ENCODE assay signal across 9 cellular contexts in the genomic region with DNA sequence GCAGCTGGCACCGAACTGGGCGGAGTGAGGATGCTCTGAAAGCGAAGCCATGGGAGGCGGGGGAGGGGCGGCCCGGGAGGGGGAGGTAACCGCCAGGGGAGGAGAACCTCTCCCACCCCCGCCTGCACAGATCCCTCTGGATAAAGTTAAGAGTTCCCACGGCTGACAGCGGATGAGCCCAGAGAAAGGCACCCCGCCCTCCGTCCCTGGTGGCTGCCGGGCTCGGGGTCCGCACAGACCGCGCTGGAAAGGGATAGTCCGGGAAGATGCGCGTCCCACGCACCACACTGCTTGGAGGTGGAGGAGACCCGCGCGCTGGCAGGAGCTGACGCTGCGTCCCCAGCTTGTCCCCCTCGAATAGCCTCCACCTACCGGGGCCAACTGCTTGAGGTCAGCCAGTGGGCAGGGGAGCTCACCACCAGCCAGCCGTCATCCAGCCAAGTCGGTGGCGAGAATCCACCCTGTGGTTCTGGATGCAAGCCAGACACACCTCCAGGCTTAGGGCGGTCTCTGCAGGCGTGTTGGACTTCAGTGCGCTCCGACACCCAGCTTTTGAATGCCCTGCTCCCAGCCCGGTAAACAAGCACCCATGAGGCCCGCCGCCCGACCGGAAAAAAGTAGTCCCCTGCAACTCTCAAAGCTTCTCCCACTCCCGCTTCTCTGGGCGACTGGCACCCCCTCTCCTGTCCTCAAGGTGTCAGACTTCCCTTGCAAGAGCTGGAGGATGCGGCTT. TPM values are rescaled to one million over a fixed set of nuclear protein-coding genes. Genes with fewer than 3 reads are reported as not detected.
DNase-seq lines count a peak whose midpoint lies in the region; ATAC-seq and TF ChIP-seq lines count a peak whose summit lies in the region.
"Had no signal": no experiment of that assay in that cellular context is flagged by ENCODE, and none has a peak within 500 bp of the region (broad histone marks: within the 10 kb centered on the region; RNA-seq: fewer than 3 reads in every experiment).

A gene (minus strand): TSS at position 17 of the 733 bp plus-strand sequence. CDS start 86,439 bp downstream, outside the sequence.

- peaks cover 0 to 31% (median 0%) of the 10 kb centered on the region in 4 donors for H3K4me1 ChIP-seq in sigmoid colon

- H3K27me3 ChIP-seq in sigmoid colon: no peaks in the 10 kb centered on the region

- peak within 1 kb of the TSS in 3 of 4 donors; percentile 72 to 83 (median 79) for H3K27ac ChIP-seq in sigmoid colon

- no peaks in the 10 kb centered on the region for H3K36me3 ChIP-seq in sigmoid colon

- TF ChIP-seq POLR2A in sigmoid colon (IDR thresholded peaks at IDR 0.05): no peak

- TF ChIP-seq CTCF in astrocyte of the cerebellum (IDR thresholded peaks at IDR 0.05; ENCODE audit: low read depth, low read length, missing control alignments): peak; percentile 67
- peak in 3 of 4 experiments; percentile 38 to 63 (median 48) for TF ChIP-seq CTCF in sigmoid colon (IDR thresholded peaks at IDR 0.05)

- H3K4me3 ChIP-seq in astrocyte of the cerebellum (ENCODE audit: low read depth, low read length): peak within 1 kb of the TSS; percentile 49
- H3K4me3 ChIP-seq in sigmoid colon: peak within 1 kb of the TSS; percentile 62 to 81 (median 73)

- 5 to 6% methylated on average over 43 of the region's 43 CpGs for WGBS in sigmoid colon, 2 donors

- in situ Hi-C loops in astrocyte of the cerebellum (cut with HindIII; ENCODE audit: low sequenced_read_pairs): no loop called here

- peak; percentile 86 for DNase-seq in ELR (ENCODE audit: low read depth)
- peak; percentile 38 for DNase-seq in NCI-H1436 (lab: John Stamatoyannopoulos, UW)
- peak; percentile 46 for DNase-seq in astrocyte of the cerebellum (ENCODE audit: low read depth)
- peak; percentile 33 for DNase-seq in iPS DF 19.7 (ENCODE audit: low read depth, low spot score)
- DNase-seq in sigmoid colon: peak; percentile 77
- DNase-seq in MV-4-11 (lab: John Stamatoyannopoulos, UW): no peak
- DNase-seq in NCI-H2107 treated with DMSO at 0.1 percent for 48 hours (lab: John Stamatoyannopoulos, UW; ENCODE audit: unreplicated experiment): no peak
- DNase-seq: T-cell had no signal

- H3K9me3 ChIP-seq in sigmoid colon: no peaks in the 10 kb centered on the region

- ATAC-seq in HG03108 (IDR thresholded peaks at IDR 0.05; ENCODE audit: unreplicated experiment): no peak

- intact Hi-C loops in sigmoid colon (cut with DNase I): loop anchor here (5.0 to 10.0 kb wide), 3 partner anchors 95 to 477 kb away; a partner anchor contains a TSS

- TF ChIP-seq EP300 in sigmoid colon (IDR thresholded peaks at IDR 0.05): no peak

RNA-seq across cellular contexts. Expression of the gene that starts here (rescaled TPM):
- total RNA-seq in sigmoid colon: 10 to 100 TPM in 3 of 4 donors, 1 to 10 TPM in 1; 8.1 to 11.8 (median 11.2) TPM
- 1 to 10 TPM in 1 of 3 donors, under 1 TPM in 1, not detected in 1; 0.64 to 1.2 TPM for polyA plus RNA-seq in sigmoid colon
- total RNA-seq: T-cell had no signal

Comparison
In these comparisons a context has a peak if more than half of its experiments do, and no peak if none do; other contexts are left out.
1. DNase-seq: peak in ELR (single experiment), NCI-H1436 (single experiment), astrocyte of the cerebellum (single experiment), iPS DF 19.7 (single experiment) and sigmoid colon (single experiment); none in MV-4-11 (single experiment) and NCI-H2107 treated with DMSO at 0.1 percent for 48 hours (single experiment).